9 cellular contexts compared by ENCODE assay signal in the genomic region with DNA sequence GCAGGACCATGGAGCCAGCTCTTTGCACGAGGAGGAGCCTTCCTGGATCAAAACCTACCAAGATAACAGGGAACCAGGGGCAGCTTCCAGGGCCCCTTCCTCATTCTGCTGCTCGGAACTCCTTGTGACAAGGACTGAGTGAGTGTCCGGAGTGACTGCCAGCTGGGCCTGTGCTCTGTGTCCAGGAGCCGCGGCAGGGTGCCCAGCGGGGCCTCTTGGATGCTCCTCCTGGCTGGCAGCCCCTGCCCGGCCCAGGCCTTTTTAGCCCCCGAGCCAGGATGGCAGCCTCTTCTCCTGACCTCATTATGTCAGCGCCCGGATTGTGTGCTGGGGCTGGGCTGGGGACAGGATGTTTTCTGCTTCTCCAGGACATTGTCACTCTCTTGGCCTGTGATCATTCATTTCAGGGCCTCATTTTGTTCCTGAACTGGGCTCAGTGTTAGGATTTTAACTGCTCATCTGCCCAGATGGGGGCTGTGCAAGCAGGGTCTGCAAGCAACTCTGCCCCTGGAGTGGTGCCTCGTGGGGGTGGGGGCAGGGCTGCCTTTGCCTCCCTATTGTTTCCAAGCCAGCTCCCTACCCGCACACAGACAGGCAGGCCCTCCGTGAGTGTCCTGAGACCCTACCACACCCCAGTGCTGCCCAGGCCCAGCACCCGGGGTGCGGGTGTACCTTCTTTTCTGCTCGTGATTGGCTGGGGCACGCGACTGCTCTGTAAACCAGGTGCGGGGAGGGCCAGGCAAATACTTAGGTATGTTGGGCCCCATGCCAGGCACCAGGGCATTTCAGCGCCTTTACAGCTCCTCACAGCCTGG.
A peak's percentile ranks its signal among the peaks of the same experiment; 100 is the strongest.
DNase-seq lines count a peak whose midpoint lies in the region; ATAC-seq and TF ChIP-seq lines count a peak whose summit lies in the region.
"Had no signal": no experiment of that assay in that cellular context is flagged by ENCODE, and none has a peak within 500 bp of the region (broad histone marks: within the 10 kb centered on the region; RNA-seq: fewer than 3 reads in every experiment).

No MANE protein-coding gene starts in this region.

- intact Hi-C loops in esophagus squamous epithelium (cut with DNase I) = no loop called here

- peak; percentile 62 for ATAC-seq in RWPE2 (ENCODE audit: low read depth)
- ATAC-seq in lung (ENCODE audit: insufficient read depth, low FRiP score) = no peak
- no peak for ATAC-seq in HG03039 (IDR thresholded peaks at IDR 0.05; ENCODE audit: unreplicated experiment)

- no peak overlapping the region for H3K4me3 ChIP-seq in RWPE2 (ENCODE audit: severe bottlenecking)
- no peak overlapping the region for H3K4me3 ChIP-seq in esophagus squamous epithelium
- no peak overlapping the region for H3K4me3 ChIP-seq in lung

- no peaks in the 10 kb centered on the region for H3K27me3 ChIP-seq in RWPE2 (ENCODE audit: insufficient read depth, poor library complexity, severe bottlenecking)
- no peaks in the 10 kb centered on the region for H3K27me3 ChIP-seq in esophagus squamous epithelium
- H3K27me3 ChIP-seq in lung (ENCODE audit: control insufficient read depth, insufficient read depth) = no peaks in the 10 kb centered on the region

- no peak for TF ChIP-seq POLR2A in esophagus squamous epithelium (IDR thresholded peaks at IDR 0.05)

- 69 to 74% methylated on average over 7 to 9 of the region's 20 CpGs for WGBS in esophagus squamous epithelium, 2 donors
- 64 to 72% methylated on average over 20 of the region's 20 CpGs for WGBS in lung, 2 donors

- no peak for DNase-seq in RWPE2 (ENCODE audit: low spot score)
- no peak for DNase-seq in esophagus squamous epithelium (lab: John Stamatoyannopoulos, UW)
- peak; percentile 28 for DNase-seq in lung (ENCODE audit: low spot score)
- DNase-seq in substantia nigra (lab: John Stamatoyannopoulos, UW) = peak in 41 of 49 donors; percentile 15 to 91 (median 64)
- DNase-seq in cortex of kidney (lab: John Stamatoyannopoulos, UW) = no peak
- DNase-seq in DMS53 treated with DMSO at 0.1 percent for 48 hours (lab: John Stamatoyannopoulos, UW; ENCODE audit: unreplicated experiment) = no peak
- no peak for DNase-seq in activated CD4-positive, alpha-beta T cell treated with anti-CD3 and anti-CD28 coated beads, Interleukin-2, amount 50 U/mL, for 4 hours
- DNase-seq: SHP77 treated with DMSO at 0.1 percent for 48 hours had no signal

- TF ChIP-seq CTCF in RWPE2 (IDR thresholded peaks at IDR 0.05; ENCODE audit: poor library complexity, severe bottlenecking) (no peak), esophagus squamous epithelium (IDR thresholded peaks at IDR 0.05) (no peak), lung (IDR thresholded peaks at IDR 0.05; ENCODE audit: control extremely low read depth, extremely low read depth) (no peak)

- H3K4me1 ChIP-seq in RWPE2 (ENCODE audit: insufficient read depth, poor library complexity, severe bottlenecking) (no peaks in the 10 kb centered on the region), esophagus squamous epithelium (peaks cover 9 to 34% (median 13%) of the 10 kb centered on the region in 3 donors), lung (ENCODE audit: control insufficient read depth in 2 of 2, insufficient read depth in 2 of 2, low read length in 2 of 2) (peaks cover 0 to 9% of the 10 kb centered on the region in 2 donors)

- H3K36me3 ChIP-seq in RWPE2 (ENCODE audit: low read depth) (no peaks in the 10 kb centered on the region), esophagus squamous epithelium (no peaks in the 10 kb centered on the region), lung (ENCODE audit: control insufficient read depth in 2 of 2, insufficient read depth in 2 of 2, low read length in 2 of 2) (no peaks in the 10 kb centered on the region)

- no peak overlapping the region for H3K27ac ChIP-seq in RWPE2 (ENCODE audit: poor library complexity, severe bottlenecking)
- peak overlapping the region in 3 of 4 donors; percentile 53 to 70 (median 57) for H3K27ac ChIP-seq in esophagus squamous epithelium
- peak overlapping the region in 1 of 2 donors; percentile 81 for H3K27ac ChIP-seq in lung (ENCODE audit: low read depth in 1 of 2, low read length in 1 of 2)
- peak overlapping the region; percentile 26 for H3K27ac ChIP-seq in substantia nigra (ENCODE audit: low read depth, low read length, poor library complexity, severe bottlenecking)

- no peaks in the 10 kb centered on the region for H3K9me3 ChIP-seq in RWPE2 (ENCODE audit: severe bottlenecking)
- H3K9me3 ChIP-seq in esophagus squamous epithelium = no peaks in the 10 kb centered on the region
- no peaks in the 10 kb centered on the region for H3K9me3 ChIP-seq in lung (ENCODE audit: control insufficient read depth in 2 of 2, insufficient read depth in 1 of 2, low read length in 1 of 2)

Comparison
In these comparisons a context has a peak if more than half of its experiments do, and no peak if none do; other contexts are left out.
1. DNase-seq: peak in lung (single experiment) and substantia nigra (41 of 49); none in RWPE2 (single experiment), esophagus squamous epithelium (single experiment), cortex of kidney (single experiment), DMS53 treated with DMSO at 0.1 percent for 48 hours (single experiment) and activated CD4-positive, alpha-beta T cell treated with anti-CD3 and anti-CD28 coated beads, Interleukin-2, amount 50 U/mL, for 4 hours (0 of 2).